10 cellular contexts compared by ENCODE assay signal in genomic region chr16:67531247-67531646, GRCh38. TPM values are rescaled to one million over a fixed set of nuclear protein-coding genes. Genes with fewer than 3 reads are reported as not detected.
DNase-seq lines count a peak whose midpoint lies in the region; ATAC-seq and TF ChIP-seq lines count a peak whose summit lies in the region.
"Had no signal": no experiment of that assay in that cellular context is flagged by ENCODE, and none has a peak within 500 bp of the region (broad histone marks: within the 10 kb centered on the region; RNA-seq: fewer than 3 reads in every experiment).

No MANE protein-coding gene starts in this region.

- POLR2A ChIA-PET in CD4-positive, alpha-beta T cell (lab: Charles Lee), result interaction anchor here (0.7 to 2.5 kb wide), 4 partner anchors 10 to 32 kb away, joined by 3 to 9 read pairs (median 4); no protein-coding TSS in a partner anchor

- peaks cover 25% of the 10 kb centered on the region for H3K27me3 ChIP-seq in CD4-positive, alpha-beta T cell (ENCODE audit: control insufficient read depth, insufficient read depth, low read length)
- no peaks in the 10 kb centered on the region for H3K27me3 ChIP-seq in OCI-LY3 (ENCODE audit: low read depth, low read length)
- no peaks in the 10 kb centered on the region for H3K27me3 ChIP-seq in esophagus muscularis mucosa
- H3K27me3 ChIP-seq in ovary, result no peaks in the 10 kb centered on the region

- 87% methylated on average over 4 of the region's 4 CpGs for WGBS in esophagus muscularis mucosa
- WGBS in ovary, 3 donors, result 91 to 93% (median 93%) methylated on average over 4 of the region's 4 CpGs

- H3K4me2 ChIP-seq in OCI-LY3 (ENCODE audit: low read length), result peak overlapping the region; percentile 97

- no peak for TF ChIP-seq POLR2A in esophagus muscularis mucosa (IDR thresholded peaks at IDR 0.05; ENCODE audit: low read depth)
- TF ChIP-seq POLR2A in ovary (IDR thresholded peaks at IDR 0.05), result no peak

- peaks cover 53% of the 10 kb centered on the region for H3K79me2 ChIP-seq in OCI-LY3 (ENCODE audit: low read length)

- TF ChIP-seq CTCF in CD4-positive, alpha-beta T cell (IDR thresholded peaks at IDR 0.05), result no peak
- no peak for TF ChIP-seq CTCF in OCI-LY3 (IDR thresholded peaks at IDR 0.05; ENCODE audit: low read depth, low read length)
- no peak for TF ChIP-seq CTCF in esophagus muscularis mucosa (IDR thresholded peaks at IDR 0.05)
- no peak for TF ChIP-seq CTCF in ovary (IDR thresholded peaks at IDR 0.05)

- H3K27me3 Mint-ChIP-seq in CD4-positive, alpha-beta T cell, result peaks cover 20% of the 10 kb centered on the region

- H3K4me3 ChIP-seq in OCI-LY3 (ENCODE audit: low read length) (peak overlapping the region; percentile 95), esophagus muscularis mucosa (peak overlapping the region in 2 of 4 donors; percentile 87 to 95), ovary (no peak overlapping the region)

- no peaks in the 10 kb centered on the region for H3K36me3 Mint-ChIP-seq in CD4-positive, alpha-beta T cell (ENCODE audit: low read depth)

- H2AFZ ChIP-seq in OCI-LY3 (ENCODE audit: low read depth, low read length), result no peak overlapping the region

- H3K4me1 ChIP-seq in OCI-LY3 (ENCODE audit: low read length) (peaks cover 33% of the 10 kb centered on the region), esophagus muscularis mucosa (peaks cover 50 to 67% (median 57%) of the 10 kb centered on the region in 4 donors), ovary (ENCODE audit: insufficient read depth) (peaks cover 12% of the 10 kb centered on the region)

- H3K9ac ChIP-seq in OCI-LY3 (ENCODE audit: low read length), result peak overlapping the region; percentile 97

- H3K27ac Mint-ChIP-seq in CD4-positive, alpha-beta T cell, result no peak overlapping the region

- H3K9me3 Mint-ChIP-seq in CD4-positive, alpha-beta T cell, result no peaks in the 10 kb centered on the region

- CTCF ChIA-PET in CD4-positive, alpha-beta T cell (lab: Charles Lee), result interaction anchor here (0.6 to 6.1 kb wide), 3 partner anchors 10 to 31 kb away, joined by 3 to 45 read pairs (median 4); partner anchors contain the start of gene CTCF

- intact Hi-C loops in CD4-positive, alpha-beta T cell (cut with DNase I, micrococcal nuclease), result no loop called here
- intact Hi-C loops in esophagus muscularis mucosa (cut with DNase I) (no loop called here), ovary (cut with DNase I) (no loop called here)

- no peaks in the 10 kb centered on the region for H3K9me3 ChIP-seq in CD4-positive, alpha-beta T cell (ENCODE audit: control insufficient read depth, low read length)
- no peaks in the 10 kb centered on the region for H3K9me3 ChIP-seq in OCI-LY3 (ENCODE audit: insufficient read depth, low read length)
- H3K9me3 ChIP-seq in esophagus muscularis mucosa, result no peaks in the 10 kb centered on the region
- H3K9me3 ChIP-seq in ovary, result no peaks in the 10 kb centered on the region

- H3K36me3 ChIP-seq in OCI-LY3 (replicated peaks; ENCODE audit: low read depth, low read length) (peaks cover 7% of the 10 kb centered on the region), esophagus muscularis mucosa (no peaks in the 10 kb centered on the region), ovary (no peaks in the 10 kb centered on the region)

- peak overlapping the region; percentile 17 for H3K27ac ChIP-seq in CD4-positive, alpha-beta T cell (ENCODE audit: low read depth, low read length)
- H3K27ac ChIP-seq in OCI-LY3 (ENCODE audit: low read length) (peak overlapping the region; percentile 61; the same call in 1 of the 2 replicates), esophagus muscularis mucosa (replicated peaks in 1 of 4) (peak overlapping the region; percentile 86 to 95 (median 93)), ovary (peak overlapping the region; percentile 16 to 85)

- no peak for ATAC-seq in CD4-positive, alpha-beta T cell (ENCODE audit: poor library complexity)
- no peak for ATAC-seq in HG03045 (IDR thresholded peaks at IDR 0.05; ENCODE audit: unreplicated experiment)

- peak overlapping the region; percentile 20 for H3K4me3 Mint-ChIP-seq in CD4-positive, alpha-beta T cell

- H4K20me1 ChIP-seq in OCI-LY3 (ENCODE audit: insufficient read depth, low read length), result peaks cover 43% of the 10 kb centered on the region

- no peak for DNase-seq in CD4-positive, alpha-beta T cell
- DNase-seq in esophagus muscularis mucosa (ENCODE audit: extremely low spot score) (no peak), ovary (no peak), NCI-H1417 treated with DMSO at 0.1 percent for 48 hours (lab: John Stamatoyannopoulos, UW) (no peak), mesenteric fat pad (ENCODE audit: low spot score) (no peak), NCI-H1436 treated with DMSO at 0.1 percent for 48 hours (lab: John Stamatoyannopoulos, UW) (no peak)
- DNase-seq: DMS53, T-helper 1 cell had no signal

- TF ChIP-seq EP300 in esophagus muscularis mucosa (IDR thresholded peaks at IDR 0.05) (no peak), ovary (IDR thresholded peaks at IDR 0.05) (no peak)

- H3K4me1 Mint-ChIP-seq in CD4-positive, alpha-beta T cell (ENCODE audit: low read depth), result peaks cover 38% of the 10 kb centered on the region

RNA-seq across cellular contexts. Expression of gene RIPOR1, which starts 2.6 kb away (rescaled TPM):
- total RNA-seq in CD4-positive, alpha-beta T cell, result 10 to 100 TPM; 21.3 to 25.4 TPM
- total RNA-seq in esophagus muscularis mucosa (100 to 1,000 TPM in 1 of 4 donors, 10 to 100 TPM in 3; 63.1 to 108 (median 68.4) TPM), ovary (10 to 100 TPM; 22.3 to 96.3 (median 85.6) TPM), mesenteric fat pad (107 TPM)
- 10 to 100 TPM; 31.9 to 38.7 TPM for polyA plus RNA-seq in ovary

RNA-seq across cellular contexts. Expression of gene CTCF, which starts 31.1 kb away (rescaled TPM):
- total RNA-seq in CD4-positive, alpha-beta T cell, result 10 to 100 TPM; 43.8 to 46.4 TPM
- total RNA-seq in esophagus muscularis mucosa (10 to 100 TPM; 27.5 to 46.3 (median 38.5) TPM), ovary (10 to 100 TPM; 21.0 to 47.6 (median 42.2) TPM), mesenteric fat pad (26.2 TPM)
- polyA plus RNA-seq in ovary, result 10 to 100 TPM; 26.8 to 48.4 TPM

RNA-seq across cellular contexts. Expression of gene AGRP, which starts 47.9 kb away (rescaled TPM):
- not detected for total RNA-seq in CD4-positive, alpha-beta T cell
- total RNA-seq in esophagus muscularis mucosa (not detected), ovary (under 1 TPM in 2 of 7 donors, not detected in 5; 0.48 to 0.55 TPM), mesenteric fat pad (not detected)
- under 1 TPM in 1 of 2 donors, not detected in 1; 0.11 TPM for polyA plus RNA-seq in ovary

RNA-seq across cellular contexts. Expression of gene ATP6V0D1, which starts 50.3 kb away (rescaled TPM):
- 10 to 100 TPM; 39.4 to 41.7 TPM for total RNA-seq in CD4-positive, alpha-beta T cell
- total RNA-seq in esophagus muscularis mucosa (100 to 1,000 TPM; 103 to 131 (median 119) TPM), ovary (100 to 1,000 TPM in 1 of 7 donors, 10 to 100 TPM in 6; 35.8 to 113 (median 63.0) TPM), mesenteric fat pad (89.5 TPM)
- polyA plus RNA-seq in ovary, result 10 to 100 TPM; 32.5 to 66.0 TPM

Comparison
In these comparisons a context has a peak if more than half of its experiments do, and no peak if none do; other contexts are left out.
1. H3K27ac ChIP-seq: peak in every context shown above with its lines; median percentile 93 in esophagus muscularis mucosa; 61 in OCI-LY3; 50 in ovary; 17 in CD4-positive, alpha-beta T cell.